1 cellular context compared by ENCODE assay signal in the genomic region with DNA sequence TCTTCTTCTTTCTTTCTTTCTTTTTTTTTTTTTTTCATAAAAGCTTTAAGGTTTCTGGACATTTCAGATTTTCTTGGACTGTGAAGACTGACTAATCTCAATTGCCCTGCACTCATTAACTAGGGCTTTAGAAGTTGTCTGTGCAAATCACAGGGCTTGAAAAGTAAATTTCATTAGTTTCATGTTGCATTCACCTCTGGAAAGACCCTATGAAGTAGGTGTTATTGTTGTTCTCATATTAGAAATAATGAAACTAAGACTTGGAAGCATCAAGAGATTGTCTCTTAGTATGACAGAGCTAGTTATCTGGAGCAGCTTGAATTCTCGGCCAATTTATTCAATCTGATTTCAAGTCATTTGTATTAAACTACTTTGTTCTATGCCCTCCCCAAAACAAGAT.
TF ChIP-seq lines count a peak whose summit lies in the region.

No MANE protein-coding gene starts in this region.

TF ChIP-seq in GM12878, 131 proteins besides CTCF, POLR2A, EP300 and RAD21 (continued from another document and continues in another):
- TF ChIP-seq, protein P1, sequence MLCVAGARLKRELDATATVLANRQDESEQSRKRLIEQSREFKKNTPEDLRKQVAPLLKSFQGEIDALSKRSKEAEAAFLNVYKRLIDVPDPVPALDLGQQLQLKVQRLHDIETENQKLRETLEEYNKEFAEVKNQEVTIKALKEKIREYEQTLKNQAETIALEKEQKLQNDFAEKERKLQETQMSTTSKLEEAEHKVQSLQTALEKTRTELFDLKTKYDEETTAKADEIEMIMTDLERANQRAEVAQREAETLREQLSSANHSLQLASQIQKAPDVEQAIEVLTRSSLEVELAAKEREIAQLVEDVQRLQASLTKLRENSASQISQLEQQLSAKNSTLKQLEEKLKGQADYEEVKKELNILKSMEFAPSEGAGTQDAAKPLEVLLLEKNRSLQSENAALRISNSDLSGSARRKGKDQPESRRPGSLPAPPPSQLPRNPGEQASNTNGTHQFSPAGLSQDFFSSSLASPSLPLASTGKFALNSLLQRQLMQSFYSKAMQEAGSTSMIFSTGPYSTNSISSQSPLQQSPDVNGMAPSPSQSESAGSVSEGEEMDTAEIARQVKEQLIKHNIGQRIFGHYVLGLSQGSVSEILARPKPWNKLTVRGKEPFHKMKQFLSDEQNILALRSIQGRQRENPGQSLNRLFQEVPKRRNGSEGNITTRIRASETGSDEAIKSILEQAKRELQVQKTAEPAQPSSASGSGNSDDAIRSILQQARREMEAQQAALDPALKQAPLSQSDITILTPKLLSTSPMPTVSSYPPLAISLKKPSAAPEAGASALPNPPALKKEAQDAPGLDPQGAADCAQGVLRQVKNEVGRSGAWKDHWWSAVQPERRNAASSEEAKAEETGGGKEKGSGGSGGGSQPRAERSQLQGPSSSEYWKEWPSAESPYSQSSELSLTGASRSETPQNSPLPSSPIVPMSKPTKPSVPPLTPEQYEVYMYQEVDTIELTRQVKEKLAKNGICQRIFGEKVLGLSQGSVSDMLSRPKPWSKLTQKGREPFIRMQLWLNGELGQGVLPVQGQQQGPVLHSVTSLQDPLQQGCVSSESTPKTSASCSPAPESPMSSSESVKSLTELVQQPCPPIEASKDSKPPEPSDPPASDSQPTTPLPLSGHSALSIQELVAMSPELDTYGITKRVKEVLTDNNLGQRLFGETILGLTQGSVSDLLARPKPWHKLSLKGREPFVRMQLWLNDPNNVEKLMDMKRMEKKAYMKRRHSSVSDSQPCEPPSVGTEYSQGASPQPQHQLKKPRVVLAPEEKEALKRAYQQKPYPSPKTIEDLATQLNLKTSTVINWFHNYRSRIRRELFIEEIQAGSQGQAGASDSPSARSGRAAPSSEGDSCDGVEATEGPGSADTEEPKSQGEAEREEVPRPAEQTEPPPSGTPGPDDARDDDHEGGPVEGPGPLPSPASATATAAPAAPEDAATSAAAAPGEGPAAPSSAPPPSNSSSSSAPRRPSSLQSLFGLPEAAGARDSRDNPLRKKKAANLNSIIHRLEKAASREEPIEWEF (IDR thresholded peaks at IDR 0.05; ENCODE audit: insufficient replicate concordance, low read depth, low read length), result no peak
- TF ChIP-seq BCL11A (IDR thresholded peaks at IDR 0.05; ENCODE audit: low read depth, low read length) (no peak; the same call in none of the 2 replicates), IRF4 (IDR thresholded peaks at IDR 0.05; ENCODE audit: low read depth, low read length) (peak; percentile 41; the same call in 1 of the 2 replicates), PAX5 (IDR thresholded peaks at IDR 0.05; ENCODE audit: borderline replicate concordance, low read depth, low read length) (no peak), ZNF207 (IDR thresholded peaks at IDR 0.05; ENCODE audit: borderline replicate concordance) (no peak), SMAD5 (IDR thresholded peaks at IDR 0.05; ENCODE audit: low read depth) (no peak), E2F8 (IDR thresholded peaks at IDR 0.05; ENCODE audit: low read depth, partially characterized antibody) (no peak), IKZF2 (IDR thresholded peaks at IDR 0.05) (peak; percentile 58 to 75), BACH1 (IDR thresholded peaks at IDR 0.05; ENCODE audit: borderline replicate concordance) (peak; percentile 34; the same call in 1 of the 2 replicates), BHLHE40 (IDR thresholded peaks at IDR 0.05; ENCODE audit: borderline replicate concordance in 1 of 2, low read depth in 2 of 2, low read length in 1 of 2) (0 out of 4 replicates have a peak, but pooled peaks of 1 of the 2 experiments have one; percentile 7), NFIC (IDR thresholded peaks at IDR 0.05; ENCODE audit: low read depth, low read length) (peak; percentile 46; the same call in 1 of the 2 replicates), ATF7 (IDR thresholded peaks at IDR 0.05; ENCODE audit: low read depth) (peak; percentile 81), IRF3 (IDR thresholded peaks at IDR 0.05) (no peak), SUZ12 (IDR thresholded peaks at IDR 0.05; ENCODE audit: unreplicated experiment) (no peak), LARP7 (IDR thresholded peaks at IDR 0.05) (no peak), POLR2AphosphoS5 (IDR thresholded peaks at IDR 0.05; ENCODE audit: low read length) (no peak), IKZF1 (conservative IDR thresholded peaks at IDR 0.05) (peak; percentile 59), ZNF622 (IDR thresholded peaks at IDR 0.05) (no peak), ZNF24 (IDR thresholded peaks at IDR 0.05) (peak; percentile 18; the same call in 1 of the 2 replicates), MEF2A (IDR thresholded peaks at IDR 0.05; ENCODE audit: insufficient read depth, low read depth, low read length) (no peak), RAD51 (IDR thresholded peaks at IDR 0.05) (no peak), ZNF217 (IDR thresholded peaks at IDR 0.05) (peak; percentile 88), TCF7 (IDR thresholded peaks at IDR 0.05; ENCODE audit: borderline replicate concordance) (no peak), RBBP5 (conservative IDR thresholded peaks at IDR 0.05) (no peak), DPF2 (IDR thresholded peaks at IDR 0.05) (peak; percentile 94), BMI1 (IDR thresholded peaks at IDR 0.05; ENCODE audit: borderline replicate concordance) (peak; percentile 64), JUND (IDR thresholded peaks at IDR 0.05; ENCODE audit: low read depth, low read length) (0 out of 2 replicates have a peak, but pooled peaks have one; percentile 35), TCF3 (IDR thresholded peaks at IDR 0.05; ENCODE audit: borderline replicate concordance, insufficient read depth, low read depth, low read length) (no peak), NBN (IDR thresholded peaks at IDR 0.05) (no peak), RB1 (IDR thresholded peaks at IDR 0.05; ENCODE audit: borderline replicate concordance) (no peak), NR2C2 (IDR thresholded peaks at IDR 0.05; ENCODE audit: borderline replicate concordance, control insufficient read depth, insufficient read length, low read depth) (no peak), ZNF384 (IDR thresholded peaks at IDR 0.05; ENCODE audit: borderline replicate concordance, low read depth, low read length) (no peak), KAT2A (conservative IDR thresholded peaks at IDR 0.05; ENCODE audit: control insufficient read depth, low read depth, low read length) (no peak), CHD4 (IDR thresholded peaks at IDR 0.05) (no peak)
- TF ChIP-seq, protein P2, sequence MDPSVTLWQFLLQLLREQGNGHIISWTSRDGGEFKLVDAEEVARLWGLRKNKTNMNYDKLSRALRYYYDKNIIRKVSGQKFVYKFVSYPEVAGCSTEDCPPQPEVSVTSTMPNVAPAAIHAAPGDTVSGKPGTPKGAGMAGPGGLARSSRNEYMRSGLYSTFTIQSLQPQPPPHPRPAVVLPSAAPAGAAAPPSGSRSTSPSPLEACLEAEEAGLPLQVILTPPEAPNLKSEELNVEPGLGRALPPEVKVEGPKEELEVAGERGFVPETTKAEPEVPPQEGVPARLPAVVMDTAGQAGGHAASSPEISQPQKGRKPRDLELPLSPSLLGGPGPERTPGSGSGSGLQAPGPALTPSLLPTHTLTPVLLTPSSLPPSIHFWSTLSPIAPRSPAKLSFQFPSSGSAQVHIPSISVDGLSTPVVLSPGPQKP (IDR thresholded peaks at IDR 0.05; ENCODE audit: low read depth, low read length), result no peak
- TF ChIP-seq, protein P3, sequence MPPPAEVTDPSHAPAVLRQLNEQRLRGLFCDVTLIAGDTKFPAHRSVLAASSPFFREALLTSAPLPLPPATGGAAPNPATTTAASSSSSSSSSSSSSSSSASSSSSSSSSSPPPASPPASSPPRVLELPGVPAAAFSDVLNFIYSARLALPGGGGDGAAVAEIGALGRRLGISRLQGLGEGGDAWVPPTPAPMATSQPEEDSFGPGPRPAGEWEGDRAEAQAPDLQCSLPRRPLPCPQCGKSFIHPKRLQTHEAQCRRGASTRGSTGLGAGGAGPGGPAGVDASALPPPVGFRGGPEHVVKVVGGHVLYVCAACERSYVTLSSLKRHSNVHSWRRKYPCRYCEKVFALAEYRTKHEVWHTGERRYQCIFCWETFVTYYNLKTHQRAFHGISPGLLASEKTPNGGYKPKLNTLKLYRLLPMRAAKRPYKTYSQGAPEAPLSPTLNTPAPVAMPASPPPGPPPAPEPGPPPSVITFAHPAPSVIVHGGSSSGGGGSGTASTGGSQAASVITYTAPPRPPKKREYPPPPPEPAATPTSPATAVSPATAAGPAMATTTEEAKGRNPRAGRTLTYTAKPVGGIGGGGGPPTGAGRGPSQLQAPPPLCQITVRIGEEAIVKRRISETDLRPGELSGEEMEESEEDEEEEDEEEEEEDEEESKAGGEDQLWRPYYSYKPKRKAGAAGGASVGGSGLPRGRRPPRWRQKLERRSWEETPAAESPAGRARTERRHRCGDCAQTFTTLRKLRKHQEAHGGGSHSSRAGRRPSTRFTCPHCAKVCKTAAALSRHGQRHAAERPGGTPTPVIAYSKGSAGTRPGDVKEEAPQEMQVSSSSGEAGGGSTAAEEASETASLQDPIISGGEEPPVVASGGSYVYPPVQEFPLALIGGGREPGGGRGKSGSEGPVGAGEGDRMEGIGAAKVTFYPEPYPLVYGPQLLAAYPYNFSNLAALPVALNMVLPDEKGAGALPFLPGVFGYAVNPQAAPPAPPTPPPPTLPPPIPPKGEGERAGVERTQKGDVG (CRISPR knock-in tag; IDR thresholded peaks at IDR 0.05), result no peak
- TF ChIP-seq, protein P4, sequence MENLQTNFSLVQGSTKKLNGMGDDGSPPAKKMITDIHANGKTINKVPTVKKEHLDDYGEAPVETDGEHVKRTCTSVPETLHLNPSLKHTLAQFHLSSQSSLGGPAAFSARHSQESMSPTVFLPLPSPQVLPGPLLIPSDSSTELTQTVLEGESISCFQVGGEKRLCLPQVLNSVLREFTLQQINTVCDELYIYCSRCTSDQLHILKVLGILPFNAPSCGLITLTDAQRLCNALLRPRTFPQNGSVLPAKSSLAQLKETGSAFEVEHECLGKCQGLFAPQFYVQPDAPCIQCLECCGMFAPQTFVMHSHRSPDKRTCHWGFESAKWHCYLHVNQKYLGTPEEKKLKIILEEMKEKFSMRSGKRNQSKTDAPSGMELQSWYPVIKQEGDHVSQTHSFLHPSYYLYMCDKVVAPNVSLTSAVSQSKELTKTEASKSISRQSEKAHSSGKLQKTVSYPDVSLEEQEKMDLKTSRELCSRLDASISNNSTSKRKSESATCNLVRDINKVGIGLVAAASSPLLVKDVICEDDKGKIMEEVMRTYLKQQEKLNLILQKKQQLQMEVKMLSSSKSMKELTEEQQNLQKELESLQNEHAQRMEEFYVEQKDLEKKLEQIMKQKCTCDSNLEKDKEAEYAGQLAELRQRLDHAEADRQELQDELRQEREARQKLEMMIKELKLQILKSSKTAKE (IDR thresholded peaks at IDR 0.05; ENCODE audit: low read depth, poor library complexity, severe bottlenecking), result no peak
- TF ChIP-seq, protein P5, sequence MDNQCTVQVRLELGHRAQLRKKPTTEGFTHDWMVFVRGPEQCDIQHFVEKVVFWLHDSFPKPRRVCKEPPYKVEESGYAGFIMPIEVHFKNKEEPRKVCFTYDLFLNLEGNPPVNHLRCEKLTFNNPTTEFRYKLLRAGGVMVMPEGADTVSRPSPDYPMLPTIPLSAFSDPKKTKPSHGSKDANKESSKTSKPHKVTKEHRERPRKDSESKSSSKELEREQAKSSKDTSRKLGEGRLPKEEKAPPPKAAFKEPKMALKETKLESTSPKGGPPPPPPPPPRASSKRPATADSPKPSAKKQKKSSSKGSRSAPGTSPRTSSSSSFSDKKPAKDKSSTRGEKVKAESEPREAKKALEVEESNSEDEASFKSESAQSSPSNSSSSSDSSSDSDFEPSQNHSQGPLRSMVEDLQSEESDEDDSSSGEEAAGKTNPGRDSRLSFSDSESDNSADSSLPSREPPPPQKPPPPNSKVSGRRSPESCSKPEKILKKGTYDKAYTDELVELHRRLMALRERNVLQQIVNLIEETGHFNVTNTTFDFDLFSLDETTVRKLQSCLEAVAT (IDR thresholded peaks at IDR 0.05), result no peak
- TF ChIP-seq, protein P6, sequence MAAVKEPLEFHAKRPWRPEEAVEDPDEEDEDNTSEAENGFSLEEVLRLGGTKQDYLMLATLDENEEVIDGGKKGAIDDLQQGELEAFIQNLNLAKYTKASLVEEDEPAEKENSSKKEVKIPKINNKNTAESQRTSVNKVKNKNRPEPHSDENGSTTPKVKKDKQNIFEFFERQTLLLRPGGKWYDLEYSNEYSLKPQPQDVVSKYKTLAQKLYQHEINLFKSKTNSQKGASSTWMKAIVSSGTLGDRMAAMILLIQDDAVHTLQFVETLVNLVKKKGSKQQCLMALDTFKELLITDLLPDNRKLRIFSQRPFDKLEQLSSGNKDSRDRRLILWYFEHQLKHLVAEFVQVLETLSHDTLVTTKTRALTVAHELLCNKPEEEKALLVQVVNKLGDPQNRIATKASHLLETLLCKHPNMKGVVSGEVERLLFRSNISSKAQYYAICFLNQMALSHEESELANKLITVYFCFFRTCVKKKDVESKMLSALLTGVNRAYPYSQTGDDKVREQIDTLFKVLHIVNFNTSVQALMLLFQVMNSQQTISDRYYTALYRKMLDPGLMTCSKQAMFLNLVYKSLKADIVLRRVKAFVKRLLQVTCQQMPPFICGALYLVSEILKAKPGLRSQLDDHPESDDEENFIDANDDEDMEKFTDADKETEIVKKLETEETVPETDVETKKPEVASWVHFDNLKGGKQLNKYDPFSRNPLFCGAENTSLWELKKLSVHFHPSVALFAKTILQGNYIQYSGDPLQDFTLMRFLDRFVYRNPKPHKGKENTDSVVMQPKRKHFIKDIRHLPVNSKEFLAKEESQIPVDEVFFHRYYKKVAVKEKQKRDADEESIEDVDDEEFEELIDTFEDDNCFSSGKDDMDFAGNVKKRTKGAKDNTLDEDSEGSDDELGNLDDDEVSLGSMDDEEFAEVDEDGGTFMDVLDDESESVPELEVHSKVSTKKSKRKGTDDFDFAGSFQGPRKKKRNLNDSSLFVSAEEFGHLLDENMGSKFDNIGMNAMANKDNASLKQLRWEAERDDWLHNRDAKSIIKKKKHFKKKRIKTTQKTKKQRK (IDR thresholded peaks at IDR 0.05; ENCODE audit: low read depth, low read length), result no peak
